8 cellular contexts compared by ENCODE assay signal in the genomic region with DNA sequence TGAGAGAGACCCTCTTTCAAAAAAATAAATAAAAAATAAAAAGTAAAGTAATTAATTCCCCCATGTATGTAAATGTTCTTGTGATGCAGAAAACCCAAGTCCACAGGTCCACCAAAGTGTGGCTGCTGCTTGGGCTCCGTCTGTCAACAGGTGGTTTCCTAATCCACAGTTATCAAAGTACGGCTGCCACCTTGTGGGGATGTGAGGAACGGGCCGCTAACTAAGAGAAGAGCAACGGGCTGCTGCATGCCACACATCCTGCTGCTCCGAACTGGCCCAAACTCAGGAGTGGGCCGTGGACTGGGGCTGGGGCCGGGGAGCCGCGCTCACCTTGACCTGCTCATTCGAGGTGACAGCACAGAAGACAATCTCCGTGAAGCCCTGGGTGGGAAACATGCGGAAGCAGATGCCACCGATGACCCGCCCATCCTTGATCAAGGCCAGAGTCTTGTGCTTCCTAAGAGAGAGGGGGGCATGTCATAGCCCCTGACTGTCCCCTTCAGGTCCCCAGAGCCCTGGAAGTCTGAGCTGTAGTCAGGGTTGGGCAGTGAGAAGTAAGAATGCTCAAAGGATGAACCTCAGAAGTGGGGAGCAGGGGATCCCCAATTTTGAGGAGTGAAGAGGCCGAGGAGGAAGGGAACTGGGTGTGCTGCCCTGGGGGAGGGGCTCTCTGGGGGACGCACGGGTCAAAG. TPM values are rescaled to one million over a fixed set of nuclear protein-coding genes. Genes with fewer than 3 reads are reported as not detected.
A peak's percentile ranks its signal among the peaks of the same experiment; 100 is the strongest.
DNase-seq lines count a peak whose midpoint lies in the region; ATAC-seq and TF ChIP-seq lines count a peak whose summit lies in the region.

No MANE protein-coding gene starts in this region.

- peaks cover 59% of the 10 kb centered on the region for H3K4me1 ChIP-seq in OCI-LY3 (ENCODE audit: low read length)

- 0 out of 2 replicates have a peak, but pooled peaks cover 4% of the 10 kb centered on the region for H3K79me2 ChIP-seq in OCI-LY3 (ENCODE audit: low read length)

- H3K9ac ChIP-seq in OCI-LY3 (ENCODE audit: low read length), result peak overlapping the region; percentile 77; the same call in 1 of the 2 replicates

- H3K4me1 Mint-ChIP-seq in Calu3 (ENCODE audit: low read depth, unreplicated experiment) (peaks cover 13% of the 10 kb centered on the region), naive B cell (peaks cover 49 to 77% (median 65%) of the 10 kb centered on the region in 3 donors)

- peaks cover 18% of the 10 kb centered on the region for H3K36me3 ChIP-seq in OCI-LY3 (replicated peaks; ENCODE audit: low read depth, low read length)

- no peak overlapping the region for H3K4me3 Mint-ChIP-seq in Calu3 (ENCODE audit: low read depth, unreplicated experiment)
- peak overlapping the region in 6 of 8 donors; percentile 18 to 76 (median 46) for H3K4me3 Mint-ChIP-seq in naive B cell

- peak; percentile 37 to 47 for ATAC-seq in naive B cell (ENCODE audit: low read depth in 2 of 2)
- ATAC-seq in HG03342 (IDR thresholded peaks at IDR 0.05; ENCODE audit: unreplicated experiment), result no peak

- no TSS peak for BruUV-seq in Calu3 (replicated peaks; lab: Mats Ljungman, UMichigan)

- H3K27me3 Mint-ChIP-seq in Calu3 (ENCODE audit: unreplicated experiment) (no peaks in the 10 kb centered on the region), naive B cell (no peaks in the 10 kb centered on the region)

- H3K4me3 ChIP-seq in OCI-LY3 (ENCODE audit: low read length), result peak overlapping the region; percentile 33; the same call in 1 of the 2 replicates
- H3K4me3 ChIP-seq in epithelial cell of esophagus (ENCODE audit: low read length), result no peak overlapping the region

- no peaks in the 10 kb centered on the region for H4K20me1 ChIP-seq in OCI-LY3 (ENCODE audit: insufficient read depth, low read length)

- peak overlapping the region; percentile 79 for H3K4me2 ChIP-seq in OCI-LY3 (ENCODE audit: low read length)

- intact Hi-C loops in Calu3 (cut with micrococcal nuclease; ENCODE audit: unreplicated experiment), result loop anchor here (1.0 to 10.0 kb wide), 4 partner anchors 50 to 288 kb away; no protein-coding TSS in a partner anchor

- H3K9me3 ChIP-seq in OCI-LY3 (ENCODE audit: insufficient read depth, low read length), result no peaks in the 10 kb centered on the region

- H3K27ac ChIP-seq in OCI-LY3 (ENCODE audit: low read length), result peak overlapping the region; percentile 96

- H3K36me3 Mint-ChIP-seq in Calu3 (ENCODE audit: insufficient read depth, unreplicated experiment), result peaks cover 86% of the 10 kb centered on the region
- peaks cover 6 to 15% of the 10 kb centered on the region in 2 donors for H3K36me3 Mint-ChIP-seq in naive B cell

- H3K9me3 Mint-ChIP-seq in Calu3 (ENCODE audit: low read depth, unreplicated experiment) (no peaks in the 10 kb centered on the region), naive B cell (peaks cover 0 to 2% (median 0%) of the 10 kb centered on the region in 7 donors)

- H2AFZ ChIP-seq in OCI-LY3 (ENCODE audit: low read depth, low read length), result no peak overlapping the region

- no peak overlapping the region for H3K27ac Mint-ChIP-seq in Calu3 (ENCODE audit: unreplicated experiment)
- H3K27ac Mint-ChIP-seq in naive B cell, result peak overlapping the region in 5 of 6 donors; percentile 35 to 96 (median 50)

- DNase-seq in Calu3 (peak; percentile 92), KG1 (lab: John Stamatoyannopoulos, UW) (peak; percentile 69), epithelial cell of esophagus (ENCODE audit: low read depth) (peak; percentile 85), naive B cell (peak; percentile 79)
- DNase-seq in activated CD8-positive, alpha-beta memory T cell treated with anti-CD3 and anti-CD28 coated beads, Interleukin-2, amount 50 U/mL, for 48 hours, result peak; percentile 81
- peak; percentile 66 to 78 for DNase-seq in stimulated activated CD8-positive, alpha-beta memory T cell treated with anti-CD3 and anti-CD28 coated beads, Interleukin-7, amount 100 ng/mL, for 4 hours (ENCODE audit: low read depth in 2 of 2)

- CTCF ChIA-PET in Calu3 (lab: Charles Lee), result interaction anchor here (1.3 to 4.7 kb wide), 2 partner anchors 92 to 154 kb away, joined by 8 to 15 read pairs; no protein-coding TSS in a partner anchor

- TF ChIP-seq CTCF in Calu3 (IDR thresholded peaks at IDR 0.05; ENCODE audit: unreplicated experiment) (peak; percentile 96), OCI-LY3 (IDR thresholded peaks at IDR 0.05; ENCODE audit: low read depth, low read length) (peak; percentile 89), epithelial cell of esophagus (IDR thresholded peaks at IDR 0.05; ENCODE audit: insufficient read depth, low read depth, low read length, missing control alignments) (peak; percentile 82)

- no peaks in the 10 kb centered on the region for H3K27me3 ChIP-seq in OCI-LY3 (ENCODE audit: low read depth, low read length)

RNA-seq across cellular contexts. Expression of gene KAT2A, which starts 4.3 kb away (rescaled TPM):
- total RNA-seq in Calu3 (2022), result 94.7 and 100.0 TPM in 2 replicates
- polyA plus RNA-seq in naive B cell (ENCODE audit: low read depth in 6 of 6), result 10 to 100 TPM in 4 of 6 donors, 1 to 10 TPM in 2; 5.0 to 13.5 (median 10.1) TPM

RNA-seq across cellular contexts. Expression of gene DHX58, which starts 4.3 kb away (rescaled TPM):
- 45.6 and 77.5 TPM in 2 replicates for total RNA-seq in Calu3 (2022)
- 10 to 100 TPM in 5 of 6 donors, 1 to 10 TPM in 1; 9.4 to 22.3 (median 13.4) TPM for polyA plus RNA-seq in naive B cell (ENCODE audit: low read depth in 6 of 6)

RNA-seq across cellular contexts. Expression of gene HSPB9, which starts 5.8 kb away (rescaled TPM):
- 0.54 and 0.69 TPM in 2 replicates for total RNA-seq in Calu3 (2022)
- polyA plus RNA-seq in naive B cell (ENCODE audit: low read depth in 6 of 6), result under 1 TPM in 4 of 6 donors, not detected in 2; 0.17 to 0.37 (median 0.25) TPM

RNA-seq across cellular contexts. Expression of gene ZNF385C, which starts 18.6 kb away (rescaled TPM):
- 4.0 and 6.3 TPM in 2 replicates for total RNA-seq in Calu3 (2022)
- polyA plus RNA-seq in naive B cell (ENCODE audit: low read depth in 6 of 6), result under 1 TPM in 1 of 6 donors, not detected in 5; 0.21 TPM

RNA-seq across cellular contexts. Expression of gene RAB5C, which starts 37.9 kb away (rescaled TPM):
- total RNA-seq in Calu3 (2022), result 284 and 315 TPM in 2 replicates
- 100 to 1,000 TPM in 3 of 6 donors, 10 to 100 TPM in 3; 72.4 to 137 (median 94.4) TPM for polyA plus RNA-seq in naive B cell (ENCODE audit: low read depth in 6 of 6)
